11 cellular contexts compared by ENCODE assay signal in genomic region chr10:6195891-6196290, GRCh38. TPM values are rescaled to one million over a fixed set of nuclear protein-coding genes. Genes with fewer than 3 reads are reported as not detected.
DNase-seq lines count a peak whose midpoint lies in the region; ATAC-seq and TF ChIP-seq lines count a peak whose summit lies in the region.
"Had no signal": no experiment of that assay in that cellular context is flagged by ENCODE, and none has a peak within 500 bp of the region (broad histone marks: within the 10 kb centered on the region; RNA-seq: fewer than 3 reads in every experiment).

No MANE protein-coding gene starts in this region.

- no peak for TF ChIP-seq CTCF in heart left ventricle (IDR thresholded peaks at IDR 0.05)
- TF ChIP-seq CTCF in GM20000 (IDR thresholded peaks at IDR 0.05; ENCODE audit: extremely low read depth, missing control alignments), result no peak
- TF ChIP-seq CTCF in thyroid gland (IDR thresholded peaks at IDR 0.05), result no peak

- H3K4me2 ChIP-seq in Karpas-422 (ENCODE audit: low read depth, low read length, poor library complexity, severe bottlenecking), result no peak overlapping the region

- no peaks in the 10 kb centered on the region for H3K79me2 ChIP-seq in Karpas-422 (ENCODE audit: low read length)

- peak; percentile 54 for DNase-seq in Jurkat, Clone E6-1 (ENCODE audit: low read depth, low spot score)
- DNase-seq in activated T-helper 1 cell treated with anti-CD3 and anti-CD28 coated beads, Interleukin-12 subunit alpha, Interleukin-12 subunit beta, Interleukin-2, Interleukin-4 antibody, amounts not matched to agents 30 ng/mL and 10 ng/mL and 1 ng/mL, durations not matched to agents 14 hours and 24 hours and 36 hours (ENCODE audit: low spot score), result no peak
- DNase-seq in heart left ventricle (peak in 2 of 5 donors; percentile 39 to 54), Karpas-422 (no peak), GM20000 (ENCODE audit: low spot score) (no peak), thyroid gland (no peak)
- DNase-seq in effector CD8-positive, alpha-beta T cell (lab: John Stamatoyannopoulos, UW), result no peak
- DNase-seq: immature natural killer cell, natural killer cell, NCI-H2081 treated with DMSO at 0.1 percent for 48 hours had no signal

- no peaks in the 10 kb centered on the region for H3K9me2 ChIP-seq in Karpas-422 (replicated peaks; ENCODE audit: insufficient read depth, low read length)

- H3K27me3 Mint-ChIP-seq in activated T-helper 1 cell treated with anti-CD3 and anti-CD28 coated beads, Interleukin-12 subunit alpha, Interleukin-12 subunit beta, Interleukin-2, Interleukin-4 antibody, amounts not matched to agents 30 ng/mL and 10 ng/mL and 1 ng/mL, durations not matched to agents 14 hours and 24 hours and 36 hours (ENCODE audit: insufficient read depth), result no peaks in the 10 kb centered on the region

- no peak overlapping the region for H3K9ac ChIP-seq in Karpas-422 (ENCODE audit: low read length)

- WGBS in heart left ventricle, 4 donors, result 69 to 86% (median 78%) methylated on average over 10 of the region's 10 CpGs
- WGBS in thyroid gland, 2 donors, result 77 to 83% methylated on average over 10 of the region's 10 CpGs

- no peak overlapping the region for H3K4me3 Mint-ChIP-seq in activated T-helper 1 cell treated with anti-CD3 and anti-CD28 coated beads, Interleukin-12 subunit alpha, Interleukin-12 subunit beta, Interleukin-2, Interleukin-4 antibody, amounts not matched to agents 30 ng/mL and 10 ng/mL and 1 ng/mL, durations not matched to agents 14 hours and 24 hours and 36 hours
- H3K4me3 Mint-ChIP-seq: immature natural killer cell, natural killer cell had no signal

- H3K27ac ChIP-seq in heart left ventricle (peak overlapping the region in 10 of 12 donors; percentile 20 to 84 (median 46)), skin epidermis (peak overlapping the region in 12 of 21 experiments; percentile 35 to 81 (median 60)), Karpas-422 (ENCODE audit: low read length) (no peak overlapping the region), thyroid gland (peak overlapping the region in 1 of 3 donors; percentile 49)

- H3K9me3 ChIP-seq in heart left ventricle (no peaks in the 10 kb centered on the region), Karpas-422 (ENCODE audit: low read length) (no peaks in the 10 kb centered on the region), thyroid gland (no peaks in the 10 kb centered on the region)

- H3K36me3 ChIP-seq in heart left ventricle (no peaks in the 10 kb centered on the region), Karpas-422 (ENCODE audit: insufficient read depth, low read length) (no peaks in the 10 kb centered on the region), thyroid gland (no peaks in the 10 kb centered on the region)

- peaks cover 0 to 78% (median 13%) of the 10 kb centered on the region in 12 donors for H3K4me1 ChIP-seq in heart left ventricle
- peaks cover 20% of the 10 kb centered on the region for H3K4me1 ChIP-seq in Karpas-422 (ENCODE audit: low read length)
- H3K4me1 ChIP-seq in thyroid gland, result peaks cover 4 to 9% of the 10 kb centered on the region in 2 donors

- peak in 3 of 4 donors; percentile 16 to 47 (median 18) for ATAC-seq in heart left ventricle
- ATAC-seq: natural killer cell had no signal

- peak overlapping the region; percentile 18 for H3K27ac Mint-ChIP-seq in activated T-helper 1 cell treated with anti-CD3 and anti-CD28 coated beads, Interleukin-12 subunit alpha, Interleukin-12 subunit beta, Interleukin-2, Interleukin-4 antibody, amounts not matched to agents 30 ng/mL and 10 ng/mL and 1 ng/mL, durations not matched to agents 14 hours and 24 hours and 36 hours
- H3K27ac Mint-ChIP-seq: natural killer cell had no signal

- H3K4me1 Mint-ChIP-seq in activated T-helper 1 cell treated with anti-CD3 and anti-CD28 coated beads, Interleukin-12 subunit alpha, Interleukin-12 subunit beta, Interleukin-2, Interleukin-4 antibody, amounts not matched to agents 30 ng/mL and 10 ng/mL and 1 ng/mL, durations not matched to agents 14 hours and 24 hours and 36 hours (ENCODE audit: low read depth), result peaks cover 46% of the 10 kb centered on the region

- H3K4me3 ChIP-seq in Jurkat, Clone E6-1 (ENCODE audit: low read length), result no peak overlapping the region
- H3K4me3 ChIP-seq in heart left ventricle, result no peak overlapping the region
- no peak overlapping the region for H3K4me3 ChIP-seq in skin epidermis
- H3K4me3 ChIP-seq in Karpas-422 (ENCODE audit: low read length), result no peak overlapping the region
- H3K4me3 ChIP-seq in thyroid gland (replicated peaks in 1 of 3), result no peak overlapping the region

- H3K27me3 ChIP-seq in heart left ventricle (no peaks in the 10 kb centered on the region), Karpas-422 (ENCODE audit: low read length) (no peaks in the 10 kb centered on the region), thyroid gland (no peaks in the 10 kb centered on the region)

- no peaks in the 10 kb centered on the region for H3K9me3 Mint-ChIP-seq in activated T-helper 1 cell treated with anti-CD3 and anti-CD28 coated beads, Interleukin-12 subunit alpha, Interleukin-12 subunit beta, Interleukin-2, Interleukin-4 antibody, amounts not matched to agents 30 ng/mL and 10 ng/mL and 1 ng/mL, durations not matched to agents 14 hours and 24 hours and 36 hours
- H3K9me3 Mint-ChIP-seq: immature natural killer cell, natural killer cell had no signal

- peaks cover 12% of the 10 kb centered on the region for H3K36me3 Mint-ChIP-seq in activated T-helper 1 cell treated with anti-CD3 and anti-CD28 coated beads, Interleukin-12 subunit alpha, Interleukin-12 subunit beta, Interleukin-2, Interleukin-4 antibody, amounts not matched to agents 30 ng/mL and 10 ng/mL and 1 ng/mL, durations not matched to agents 14 hours and 24 hours and 36 hours (ENCODE audit: low read depth)
- H3K36me3 Mint-ChIP-seq: natural killer cell had no signal

- intact Hi-C loops in activated T-helper 1 cell treated with anti-CD3 and anti-CD28 coated beads, Interleukin-12 subunit alpha, Interleukin-12 subunit beta, Interleukin-2, Interleukin-4 antibody, amounts not matched to agents 30 ng/mL and 10 ng/mL and 1 ng/mL, durations not matched to agents 14 hours and 24 hours and 36 hours (cut with micrococcal nuclease), result no loop called here
- intact Hi-C loops in heart left ventricle (cut with DNase I) (no loop called here), thyroid gland (cut with DNase I) (no loop called here)

- no peaks in the 10 kb centered on the region for H4K20me1 ChIP-seq in Karpas-422 (ENCODE audit: insufficient read depth, low read depth, low read length)

- no peak overlapping the region for H2AFZ ChIP-seq in Karpas-422 (ENCODE audit: low read length)

- TF ChIP-seq POLR2A in heart left ventricle (IDR thresholded peaks at IDR 0.05) (no peak), thyroid gland (IDR thresholded peaks at IDR 0.05) (no peak)

RNA-seq across cellular contexts. Expression of gene PFKFB3, which starts 6.8 kb away (rescaled TPM):
- polyA plus RNA-seq in Jurkat, Clone E6-1 (2012; ENCODE audit: insufficient read depth, insufficient read length), result 19.6 TPM
- 90.3 and 93.8 TPM in 2 replicates for total RNA-seq in activated T-helper 1 cell treated with anti-CD3 and anti-CD28 coated beads, Interleukin-12 subunit alpha, Interleukin-12 subunit beta, Interleukin-2, Interleukin-4 antibody, amounts not matched to agents 30 ng/mL and 10 ng/mL and 1 ng/mL, durations not matched to agents 14 hours and 24 hours and 36 hours
- total RNA-seq in heart left ventricle (10 to 100 TPM in 7 of 9 donors, 1 to 10 TPM in 2; 8.4 to 53.1 (median 15.1) TPM), thyroid gland (10 to 100 TPM in 2 of 4 donors, 1 to 10 TPM in 2; 8.4 to 11.8 (median 9.4) TPM)
- 10 to 100 TPM in 1 of 2 donors, 1 to 10 TPM in 1; 6.2 to 11.9 TPM for polyA plus RNA-seq in heart left ventricle
- total RNA-seq in Karpas-422 (2014; rRNA removed; shearing (Covaris generic); ENCODE audit: low replicate concordance), result 43.6 and 61.2 TPM in 2 replicates
